ENCODE assay signal across 8 cellular contexts in genomic region chr14:70416717-70417349, GRCh38.
A peak's percentile ranks its signal among the peaks of the same experiment; 100 is the strongest.
DNase-seq lines count a peak whose midpoint lies in the region; ATAC-seq and TF ChIP-seq lines count a peak whose summit lies in the region.

TSS of gene SYNJ2BP (minus strand) at chr14:70417090. CDS start at chr14:70416963, 127 bp downstream.

- H3K4me1 ChIP-seq in DND-41 (ENCODE audit: insufficient read depth, low read length): peaks cover 33% of the 10 kb centered on the region

- TF ChIP-seq CTCF in DND-41 (IDR thresholded peaks at IDR 0.05; ENCODE audit: borderline replicate concordance, extremely low read depth, low read length, poor library complexity, severe bottlenecking): no peak
- no peak for TF ChIP-seq CTCF in epithelial cell of esophagus (IDR thresholded peaks at IDR 0.05; ENCODE audit: insufficient read depth, low read depth, low read length, missing control alignments)

- H3K4me3 ChIP-seq in DND-41 (ENCODE audit: low read depth in 1 of 2, low read length in 2 of 2) (peak within 1 kb of the TSS; percentile 87 to 93), epithelial cell of esophagus (ENCODE audit: low read length) (peak within 1 kb of the TSS; percentile 62)

- H3K36me3 ChIP-seq in DND-41 (ENCODE audit: insufficient read depth, low read length): peaks cover 6% of the 10 kb centered on the region

- peak within 1 kb of the TSS; percentile 68 for H3K9ac ChIP-seq in DND-41 (ENCODE audit: low read depth, low read length)

- peak within 1 kb of the TSS; percentile 74 for H3K27ac ChIP-seq in DND-41 (ENCODE audit: low read length)

- H3K9me3 ChIP-seq in DND-41 (ENCODE audit: insufficient read depth, low read length, severe bottlenecking): no peaks in the 10 kb centered on the region

- peak within 1 kb of the TSS; percentile 97 for H2AFZ ChIP-seq in DND-41 (ENCODE audit: low read depth, low read length)

- peak; percentile 96 for ATAC-seq in DND-41 (ENCODE audit: insufficient read depth, low read depth)
- ATAC-seq in HG02885 (IDR thresholded peaks at IDR 0.05; ENCODE audit: poor library complexity, unreplicated experiment): peak; percentile 63
- no peak for ATAC-seq in GM21526 (IDR thresholded peaks at IDR 0.05; ENCODE audit: low FRiP score, unreplicated experiment)

- DNase-seq in DND-41 (peak; percentile 79), NCI-H748 (lab: John Stamatoyannopoulos, UW; ENCODE audit: unreplicated experiment) (peak; percentile 89), epithelial cell of esophagus (ENCODE audit: low read depth) (peak; percentile 87), midbrain (lab: John Stamatoyannopoulos, UW) (peak; percentile 84)
- peak; percentile 67 for DNase-seq in activated CD8-positive, alpha-beta memory T cell treated with anti-CD3 and anti-CD28 coated beads, Interleukin-2, amount 50 U/mL, for 4 hours
- peak; percentile 31 to 34 for DNase-seq in stimulated activated CD8-positive, alpha-beta memory T cell treated with anti-CD3 and anti-CD28 coated beads, Interleukin-15, amount 100 ng/mL, for 4 hours (ENCODE audit: low read depth in 2 of 2)

- peaks cover 2% of the 10 kb centered on the region for H4K20me1 ChIP-seq in DND-41 (ENCODE audit: insufficient read depth, low read length)

- no peaks in the 10 kb centered on the region for H3K27me3 ChIP-seq in DND-41 (ENCODE audit: insufficient read depth, low read length, poor library complexity)

- peaks cover 36% of the 10 kb centered on the region for H3K79me2 ChIP-seq in DND-41 (ENCODE audit: insufficient read depth, low read length)

- H3K4me2 ChIP-seq in DND-41 (ENCODE audit: insufficient read depth, low read length): peak within 1 kb of the TSS; percentile 91

Comparison
In these comparisons a context has a peak if more than half of its experiments do, and no peak if none do; other contexts are left out.
1. DNase-seq: peak in every context shown above with its lines; median percentile 89 in NCI-H748; 87 in epithelial cell of esophagus; 84 in midbrain; 79 in DND-41; 67 in activated CD8-positive, alpha-beta memory T cell treated with anti-CD3 and anti-CD28 coated beads, Interleukin-2, amount 50 U/mL, for 4 hours; 32 in stimulated activated CD8-positive, alpha-beta memory T cell treated with anti-CD3 and anti-CD28 coated beads, Interleukin-15, amount 100 ng/mL, for 4 hours.